ENCODE assay signal across 17 cellular contexts in the genomic region with DNA sequence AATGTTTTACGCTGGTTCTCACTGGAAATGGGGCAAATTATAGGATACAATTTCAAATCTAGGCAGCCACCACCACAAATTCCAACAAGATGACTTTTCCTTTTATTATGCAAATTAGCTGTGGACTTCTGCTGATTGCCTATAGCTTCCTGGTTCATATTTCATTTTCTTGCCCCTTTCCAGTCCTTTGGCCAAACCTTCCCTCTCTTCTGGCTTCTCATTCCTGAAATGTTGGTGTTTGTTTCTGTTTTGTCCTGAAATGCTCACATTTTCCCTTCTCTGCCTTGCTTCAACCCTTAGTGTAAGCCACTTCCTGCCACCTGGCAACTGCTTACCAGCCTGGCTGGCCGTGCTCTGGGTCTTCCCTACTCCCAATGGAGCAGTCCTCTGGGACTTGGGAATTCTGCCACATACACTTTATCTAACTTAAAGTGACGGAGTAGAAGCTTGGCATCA. TPM values are rescaled to one million over a fixed set of nuclear protein-coding genes. Genes with fewer than 3 reads are reported as not detected.
DNase-seq lines count a peak whose midpoint lies in the region; ATAC-seq, FAIRE-seq and TF ChIP-seq lines count a peak whose summit lies in the region.
"Had no signal": no experiment of that assay in that cellular context is flagged by ENCODE, and none has a peak within 500 bp of the region (broad histone marks: within the 10 kb centered on the region; RNA-seq: fewer than 3 reads in every experiment).

No MANE protein-coding gene starts in this region.

- no peak for TF ChIP-seq POLR2A in IMR-90 (IDR thresholded peaks at IDR 0.05; ENCODE audit: low read depth, low read length)

- DNase-seq in DMS53 treated with DMSO at 0.1 percent for 48 hours (lab: John Stamatoyannopoulos, UW; ENCODE audit: unreplicated experiment) (peak; percentile 5), IMR-90 (no peak), astrocyte (ENCODE audit: low read depth) (peak; percentile 72), mucosa of descending colon (no peak), NCI-H187 treated with DMSO at 0.1 percent for 48 hours (lab: John Stamatoyannopoulos, UW) (no peak), HEK293T (ENCODE audit: extremely low spot score) (no peak), OCI-M2 (lab: John Stamatoyannopoulos, UW; ENCODE audit: unreplicated experiment) (no peak)
- DNase-seq: activated T-cell treated with anti-CD3 and anti-CD28 coated beads for 4 hours; CD4-positive, alpha-beta memory T cell; gastrocnemius medialis; left cardiac atrium; naive B cell; NCI-H1436 treated with DMSO at 0.1 percent for 48 hours; stimulated activated CD4-positive, alpha-beta T cell treated with anti-CD3 and anti-CD28 coated beads, Interleukin-4, amount 100 ng/mL, for 4 hours; stimulated activated naive CD4-positive, alpha-beta T cell treated with Interleukin-2 at 50 U/mL for 16 hours had no signal

- no peak for FAIRE-seq in astrocyte (lab: Jason Lieb, UNC)

- H3K27me3 Mint-ChIP-seq in astrocyte (ENCODE audit: low read depth, unreplicated experiment): no peaks in the 10 kb centered on the region

- no peak overlapping the region for H3K23ac ChIP-seq in IMR-90 (ENCODE audit: low read depth, low read length)

- H3K4me2 ChIP-seq in IMR-90 (ENCODE audit: low read depth, low read length) (no peak overlapping the region), astrocyte (ENCODE audit: low read length) (peak overlapping the region; percentile 52)

- in situ Hi-C loops in IMR-90 (cut with MboI; ENCODE audit: low sequenced_read_pairs): no loop called here

- H3K18ac ChIP-seq in IMR-90 (ENCODE audit: low read depth, low read length): no peak overlapping the region

- H2BK20ac ChIP-seq in IMR-90 (ENCODE audit: low read depth, low read length): no peak overlapping the region

- H2BK120ac ChIP-seq in IMR-90 (ENCODE audit: low read depth, low read length): no peak overlapping the region

- no TSS peak for BruUV-seq in IMR-90 (replicated peaks; lab: Mats Ljungman, UMichigan)

- 0% methylated on average over 1 of the region's 3 CpGs; no CpG with 5 or more reads in 1 of the 2 experiments for WGBS in IMR-90 (ENCODE audit: extremely low coverage in 2 of 2, insufficient read length in 1 of 2), 2 experiments

- POLR2A ChIA-PET in IMR-90 (lab: Charles Lee; ENCODE audit: unreplicated experiment): no interaction called here
- POLR2A ChIA-PET in HEK293T (lab: Yijun Ruan, JAX): no interaction called here

- no peak overlapping the region for H3K4me3 ChIP-seq in IMR-90 (ENCODE audit: insufficient read depth, low read depth, low read length)
- no peak overlapping the region for H3K4me3 ChIP-seq in astrocyte (ENCODE audit: insufficient read depth, low read depth, low read length)
- no peak overlapping the region for H3K4me3 ChIP-seq in mucosa of descending colon
- H3K4me3 ChIP-seq: gastrocnemius medialis, right atrium auricular region had no signal

- peak; percentile 42 for ATAC-seq in IMR-90 (ENCODE audit: low read depth)
- ATAC-seq in mucosa of descending colon: peak; percentile 33
- ATAC-seq in GM19452 (IDR thresholded peaks at IDR 0.05; ENCODE audit: unreplicated experiment): no peak
- ATAC-seq: gastrocnemius medialis had no signal

- no peak overlapping the region for H3K56ac ChIP-seq in IMR-90 (ENCODE audit: extremely low read depth, insufficient read depth, low read length)

- no peak overlapping the region for H3K14ac ChIP-seq in IMR-90 (replicated peaks; ENCODE audit: low read depth, low read length)

- H3K79me1 ChIP-seq in IMR-90 (ENCODE audit: low read depth in 1 of 2, low read length in 2 of 2): no peaks in the 10 kb centered on the region

- TF ChIP-seq CTCF in IMR-90 (conservative IDR thresholded peaks at IDR 0.05; ENCODE audit: low read depth, low read length) (no peak), astrocyte (IDR thresholded peaks at IDR 0.05; ENCODE audit: insufficient read depth, low read depth, low read length) (no peak), mucosa of descending colon (IDR thresholded peaks at IDR 0.05) (no peak)

- dilution Hi-C loops in IMR-90 (cut with HindIII; ENCODE audit: low sequenced_read_pairs, unreplicated experiment): no loop called here

- no peak overlapping the region for H4K91ac ChIP-seq in IMR-90 (ENCODE audit: insufficient read depth, low read depth, low read length)

- H2AFZ ChIP-seq in IMR-90 (replicated peaks; ENCODE audit: low read length, poor library complexity): no peak overlapping the region
- peak overlapping the region; percentile 62 for H2AFZ ChIP-seq in astrocyte (ENCODE audit: low read depth, low read length)

- H3K36me3 Mint-ChIP-seq in astrocyte (ENCODE audit: low read depth, unreplicated experiment): peaks cover 2% of the 10 kb centered on the region
- H3K36me3 Mint-ChIP-seq: CD4-positive, alpha-beta memory T cell; naive B cell had no signal

- H3K27ac Mint-ChIP-seq in astrocyte (ENCODE audit: unreplicated experiment): peak overlapping the region; percentile 34
- H3K27ac Mint-ChIP-seq: naive B cell had no signal

- no peaks in the 10 kb centered on the region for H3K36me3 ChIP-seq in IMR-90 (ENCODE audit: control insufficient read depth, insufficient read depth, low read length)
- H3K36me3 ChIP-seq in astrocyte (ENCODE audit: insufficient read depth, low read length): no peaks in the 10 kb centered on the region
- no peaks in the 10 kb centered on the region for H3K36me3 ChIP-seq in mucosa of descending colon (ENCODE audit: low read depth)
- H3K36me3 ChIP-seq: gastrocnemius medialis, right atrium auricular region had no signal

- no peaks in the 10 kb centered on the region for H3K9me1 ChIP-seq in IMR-90 (ENCODE audit: insufficient read depth, low read length)

- CTCF ChIA-PET in IMR-90 (lab: Yijun Ruan, JAX): interaction anchor here (0.9 kb wide), 1 partner anchor 19 kb away, joined by 3 read pairs; no protein-coding TSS in a partner anchor
- CTCF ChIA-PET in HEK293T (lab: Yijun Ruan, JAX): no interaction called here

- H3K27me3 ChIP-seq in IMR-90 (ENCODE audit: control insufficient read depth, insufficient read depth, low read length) (no peaks in the 10 kb centered on the region; the same call in 1 of the 2 replicates), astrocyte (ENCODE audit: insufficient read depth, low read length) (no peaks in the 10 kb centered on the region)
- H3K27me3 ChIP-seq: gastrocnemius medialis, right atrium auricular region had no signal

- intact Hi-C loops in IMR-90 (cut with micrococcal nuclease) (no loop called here), mucosa of descending colon (cut with DNase I, micrococcal nuclease) (no loop called here)

- H3K4me1 ChIP-seq in IMR-90 (ENCODE audit: control insufficient read depth, insufficient read depth, low read length) (peaks cover 2% of the 10 kb centered on the region; the same call in 1 of the 2 replicates), astrocyte (ENCODE audit: insufficient read depth, low read length) (peaks cover 11% of the 10 kb centered on the region), mucosa of descending colon (ENCODE audit: low read depth) (peaks cover 4% of the 10 kb centered on the region)
- H3K4me1 ChIP-seq: gastrocnemius medialis, right atrium auricular region had no signal

- H2BK15ac ChIP-seq in IMR-90 (ENCODE audit: low read depth, low read length): no peak overlapping the region

- no peak overlapping the region for H3K9ac ChIP-seq in IMR-90 (ENCODE audit: low read depth, low read length)
- H3K9ac ChIP-seq in astrocyte (ENCODE audit: low read length): peak overlapping the region; percentile 3

- no peak overlapping the region for H3K4me3 Mint-ChIP-seq in astrocyte (ENCODE audit: unreplicated experiment)
- H3K4me3 Mint-ChIP-seq: CD4-positive, alpha-beta memory T cell; naive B cell had no signal

- H3K9me3 Mint-ChIP-seq in astrocyte (ENCODE audit: unreplicated experiment): no peaks in the 10 kb centered on the region

- H4K8ac ChIP-seq in IMR-90 (ENCODE audit: low read depth in 2 of 2, low read length in 2 of 2): no peak overlapping the region

- no peaks in the 10 kb centered on the region for H4K20me1 ChIP-seq in IMR-90 (ENCODE audit: insufficient read depth, low read length)
- H4K20me1 ChIP-seq in astrocyte (ENCODE audit: insufficient read depth, low read length): no peaks in the 10 kb centered on the region

- H3K79me2 ChIP-seq in astrocyte (ENCODE audit: insufficient read depth, low read length): no peaks in the 10 kb centered on the region

- H3K9me3 ChIP-seq in IMR-90 (ENCODE audit: control insufficient read depth, insufficient read depth, low read length) (no peaks in the 10 kb centered on the region), astrocyte (ENCODE audit: insufficient read depth, low read depth, low read length) (no peaks in the 10 kb centered on the region), mucosa of descending colon (no peaks in the 10 kb centered on the region)
- H3K9me3 ChIP-seq: gastrocnemius medialis, right atrium auricular region had no signal

- H3K4ac ChIP-seq in IMR-90 (ENCODE audit: low read depth, low read length): no peak overlapping the region

- no peak overlapping the region for H4K5ac ChIP-seq in IMR-90 (ENCODE audit: low read depth, low read length)

- no peak overlapping the region for H2AK5ac ChIP-seq in IMR-90 (ENCODE audit: low read depth, low read length)

- H3K27ac ChIP-seq in IMR-90 (ENCODE audit: insufficient read depth, low read length) (no peak overlapping the region), astrocyte (ENCODE audit: low read depth, low read length) (peak overlapping the region; percentile 48)
- H3K27ac ChIP-seq: gastrocnemius medialis, right atrium auricular region had no signal

- H2BK5ac ChIP-seq in IMR-90 (ENCODE audit: low read depth, low read length, poor library complexity, severe bottlenecking): no peak overlapping the region

- peaks cover 9% of the 10 kb centered on the region for H3K4me1 Mint-ChIP-seq in astrocyte (ENCODE audit: low read depth, unreplicated experiment)
- H3K4me1 Mint-ChIP-seq: naive B cell had no signal

- TF ChIP-seq RAD21 in IMR-90 (IDR thresholded peaks at IDR 0.05; ENCODE audit: low read length): no peak

- H2AK9ac ChIP-seq in IMR-90 (replicated peaks; ENCODE audit: low read depth, low read length, poor library complexity): no peak overlapping the region

TF ChIP-seq in IMR-90, 13 proteins besides CTCF, POLR2A, EP300 and RAD21:
- peak; percentile 60; the same call in 1 of the 2 replicates for TF ChIP-seq RFX5 (IDR thresholded peaks at IDR 0.05; ENCODE audit: low read depth, low read length)
- TF ChIP-seq CHD1 (IDR thresholded peaks at IDR 0.05; ENCODE audit: low read depth, low read length): no peak

TF ChIP-seq in HEK293T, 16 proteins besides CTCF, POLR2A, EP300 and RAD21 (continues in another document):
- no peak for TF ChIP-seq BHLHE40 (IDR thresholded peaks at IDR 0.05; ENCODE audit: borderline replicate concordance)
- TF ChIP-seq ZNF384 (IDR thresholded peaks at IDR 0.05): no peak
- TF ChIP-seq ELF4 (IDR thresholded peaks at IDR 0.05): no peak
- no peak for TF ChIP-seq FOXK2 (IDR thresholded peaks at IDR 0.05)

RNA-seq across cellular contexts. Expression of gene PRSS54, which starts 14.0 kb away (rescaled TPM):
- total RNA-seq in IMR-90 (2012; rRNA removed) (not detected in 2 replicates), astrocyte (not detected in 2 replicates), mucosa of descending colon (not detected)
- not detected in 2 replicates for polyA plus RNA-seq in IMR-90 (2012; rRNA removed)
- not detected in 2 replicates for polyA plus RNA-seq in IMR-90 (2012; cell fraction: cytosol; rRNA removed)
- not detected in 2 replicates for polyA plus RNA-seq in IMR-90 (2012; cell fraction: nucleus; rRNA removed; ENCODE audit: low replicate concordance)
- total RNA-seq: CD4-positive, alpha-beta memory T cell; gastrocnemius medialis; left cardiac atrium; right atrium auricular region had no signal
- polyA plus RNA-seq: CD4-positive, alpha-beta memory T cell had no signal

Comparison
In these comparisons a context has a peak if more than half of its experiments do, and no peak if none do; other contexts are left out.
1. DNase-seq: peak in DMS53 treated with DMSO at 0.1 percent for 48 hours (single experiment) and astrocyte (single experiment); none in IMR-90 (single experiment), mucosa of descending colon (0 of 3), NCI-H187 treated with DMSO at 0.1 percent for 48 hours (single experiment), HEK293T (single experiment) and OCI-M2 (single experiment).